In the genomic region with DNA sequence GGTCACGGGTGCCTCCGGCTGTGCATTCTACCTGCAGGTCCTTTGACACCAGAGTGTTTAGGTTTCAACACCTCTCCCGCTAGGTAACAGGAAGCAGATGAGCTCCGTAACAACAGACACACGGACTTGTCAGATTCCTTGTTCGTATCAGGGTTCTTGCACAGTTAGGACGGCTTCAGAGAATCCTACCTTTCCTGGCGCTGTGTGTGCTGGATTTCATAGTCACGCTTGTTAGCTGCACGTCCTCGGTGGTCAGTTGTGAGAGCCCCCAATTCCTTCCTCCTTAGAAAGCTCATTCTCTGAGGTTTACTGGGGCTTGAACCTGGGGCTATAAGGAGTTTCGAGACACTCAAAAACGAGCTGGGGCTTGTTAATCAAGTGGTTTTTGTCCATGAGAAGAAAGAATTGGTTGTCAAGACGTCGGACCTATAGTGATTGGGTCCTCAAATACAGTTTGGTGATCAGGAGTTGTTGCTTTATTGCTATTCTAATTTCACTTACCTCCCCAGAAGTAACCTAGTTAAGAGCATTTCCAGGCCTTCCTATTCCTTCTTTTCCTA, we compare ENCODE assay signal across 8 cellular contexts. TPM values are rescaled to one million over a fixed set of nuclear protein-coding genes. Genes with fewer than 3 reads are reported as not detected.
DNase-seq lines count a peak whose midpoint lies in the region; ATAC-seq and TF ChIP-seq lines count a peak whose summit lies in the region.

No MANE protein-coding gene starts in this region.

- peak overlapping the region; percentile 94 for H3K4me2 ChIP-seq in HCT116 (ENCODE audit: low read length)

- TF ChIP-seq POLR2A in HCT116 (IDR thresholded peaks at IDR 0.05; ENCODE audit: borderline replicate concordance, extremely low read depth, insufficient read depth, insufficient read length): no peak
- no peak for TF ChIP-seq POLR2A in GM18505 (IDR thresholded peaks at IDR 0.05; ENCODE audit: borderline replicate concordance, extremely low read depth, insufficient read depth, insufficient read length)

- H3K36me3 ChIP-seq in BE2C: no peaks in the 10 kb centered on the region
- H3K36me3 ChIP-seq in HCT116 (ENCODE audit: control insufficient read depth in 1 of 2, insufficient read depth in 2 of 2, low read length in 2 of 2): no peaks in the 10 kb centered on the region
- H3K36me3 ChIP-seq in iPS-20b (ENCODE audit: insufficient read depth, low read depth, low read length): peaks cover 17% of the 10 kb centered on the region

- H3K79me2 ChIP-seq in HCT116 (ENCODE audit: insufficient read depth, low read length): peaks cover 39% of the 10 kb centered on the region

- RAD21 ChIA-PET in HCT116 (lab: Charles Lee; ENCODE audit: low non-redundant PET in 1 of 2, low total read pairs in 2 of 2, uncharacterized antibody in 2 of 2, unreplicated experiment in 2 of 2): interaction anchor here (0.6 kb wide), 2 partner anchors 9 to 10 kb away, joined by 3 read pairs; no protein-coding TSS in a partner anchor

- no peaks in the 10 kb centered on the region for H3K9me3 Mint-ChIP-seq in activated T-helper 1 cell treated with anti-CD3 and anti-CD28 coated beads, Interleukin-12 subunit alpha, Interleukin-12 subunit beta, Interleukin-2, Interleukin-4 antibody, amounts not matched to agents 30 ng/mL and 10 ng/mL and 1 ng/mL, durations not matched to agents 14 hours and 24 hours and 36 hours
- peaks cover 2 to 8% of the 10 kb centered on the region in 2 donors for H3K9me3 Mint-ChIP-seq in stimulated activated naive B cell treated with anti-CD40 and anti-IgM and Interleukin-4, amounts not matched to agents 10 μg/mL and 1 μg/mL and 100 μg/mL, for 72 hours

- H4K20me1 ChIP-seq in HCT116 (ENCODE audit: insufficient read depth): no peaks in the 10 kb centered on the region

- POLR2A ChIA-PET in HCT116 (lab: Charles Lee): interaction anchor here (1.1 to 2.8 kb wide), 7 partner anchors 8 to 80 kb away, joined by 3 to 29 read pairs (median 7); partner anchors contain the start of genes ACP2 and PACSIN3

- peak overlapping the region; percentile 98 for H3K27ac Mint-ChIP-seq in activated T-helper 1 cell treated with anti-CD3 and anti-CD28 coated beads, Interleukin-12 subunit alpha, Interleukin-12 subunit beta, Interleukin-2, Interleukin-4 antibody, amounts not matched to agents 30 ng/mL and 10 ng/mL and 1 ng/mL, durations not matched to agents 14 hours and 24 hours and 36 hours
- peak overlapping the region; percentile 100 for H3K27ac Mint-ChIP-seq in stimulated activated naive B cell treated with anti-CD40 and anti-IgM and Interleukin-4, amounts not matched to agents 10 μg/mL and 1 μg/mL and 100 μg/mL, for 72 hours

- H2AFZ ChIP-seq in HCT116 (ENCODE audit: low read depth, low read length, poor library complexity, severe bottlenecking): no peak overlapping the region

- H3K36me3 Mint-ChIP-seq in activated T-helper 1 cell treated with anti-CD3 and anti-CD28 coated beads, Interleukin-12 subunit alpha, Interleukin-12 subunit beta, Interleukin-2, Interleukin-4 antibody, amounts not matched to agents 30 ng/mL and 10 ng/mL and 1 ng/mL, durations not matched to agents 14 hours and 24 hours and 36 hours (ENCODE audit: low read depth): peaks cover 35% of the 10 kb centered on the region
- H3K36me3 Mint-ChIP-seq in stimulated activated naive B cell treated with anti-CD40 and anti-IgM and Interleukin-4, amounts not matched to agents 10 μg/mL and 1 μg/mL and 100 μg/mL, for 72 hours: peaks cover 49 to 52% of the 10 kb centered on the region in 2 donors

- H3K27me3 ChIP-seq in BE2C (no peaks in the 10 kb centered on the region), HCT116 (ENCODE audit: insufficient read depth, low read length) (no peaks in the 10 kb centered on the region), iPS-20b (ENCODE audit: insufficient read depth, low read length) (no peaks in the 10 kb centered on the region)

- H3K27me3 Mint-ChIP-seq in activated T-helper 1 cell treated with anti-CD3 and anti-CD28 coated beads, Interleukin-12 subunit alpha, Interleukin-12 subunit beta, Interleukin-2, Interleukin-4 antibody, amounts not matched to agents 30 ng/mL and 10 ng/mL and 1 ng/mL, durations not matched to agents 14 hours and 24 hours and 36 hours (ENCODE audit: insufficient read depth): peaks cover 2% of the 10 kb centered on the region
- H3K27me3 Mint-ChIP-seq in stimulated activated naive B cell treated with anti-CD40 and anti-IgM and Interleukin-4, amounts not matched to agents 10 μg/mL and 1 μg/mL and 100 μg/mL, for 72 hours: no peaks in the 10 kb centered on the region

- H3K27ac ChIP-seq in HCT116 (ENCODE audit: low read depth, low read length) (peak overlapping the region; percentile 93), iPS-20b (ENCODE audit: low read length) (peak overlapping the region; percentile 89)

- TF ChIP-seq RAD21 in HCT116 (IDR thresholded peaks at IDR 0.05; ENCODE audit: low read depth): no peak

- TSS peak; percentile 75 for BruUV-seq in HCT116 (replicated peaks; lab: Mats Ljungman, UMichigan)

- peaks cover 53% of the 10 kb centered on the region for H3K4me1 Mint-ChIP-seq in activated T-helper 1 cell treated with anti-CD3 and anti-CD28 coated beads, Interleukin-12 subunit alpha, Interleukin-12 subunit beta, Interleukin-2, Interleukin-4 antibody, amounts not matched to agents 30 ng/mL and 10 ng/mL and 1 ng/mL, durations not matched to agents 14 hours and 24 hours and 36 hours (ENCODE audit: low read depth)
- peaks cover 30 to 57% of the 10 kb centered on the region in 2 donors for H3K4me1 Mint-ChIP-seq in stimulated activated naive B cell treated with anti-CD40 and anti-IgM and Interleukin-4, amounts not matched to agents 10 μg/mL and 1 μg/mL and 100 μg/mL, for 72 hours

- CTCF ChIA-PET in HCT116 (lab: Charles Lee): interaction anchor here (1.5 to 1.7 kb wide), 4 partner anchors 28 to 36 kb away, joined by 3 to 6 read pairs (median 4); partner anchors contain the start of gene ACP2

- intact Hi-C loops in HCT116 (cut with micrococcal nuclease): loop anchor here (5.0 kb wide), 1 partner anchor 38 kb away; the partner anchor contains the start of gene ARFGAP2
- intact Hi-C loops in activated T-helper 1 cell treated with anti-CD3 and anti-CD28 coated beads, Interleukin-12 subunit alpha, Interleukin-12 subunit beta, Interleukin-2, Interleukin-4 antibody, amounts not matched to agents 30 ng/mL and 10 ng/mL and 1 ng/mL, durations not matched to agents 14 hours and 24 hours and 36 hours (cut with micrococcal nuclease): loop anchor here (1.0 to 5.0 kb wide), 4 partner anchors 33 to 632 kb away; partner anchors contain the start of genes ACP2, ATG13, HARBI1 and MTCH2

- H3K9me3 ChIP-seq in BE2C (no peaks in the 10 kb centered on the region), HCT116 (ENCODE audit: control insufficient read depth in 1 of 2, insufficient read depth in 1 of 2, low read depth in 1 of 2, low read length in 2 of 2) (no peaks in the 10 kb centered on the region), iPS-20b (ENCODE audit: insufficient read depth, low read depth, low read length) (no peaks in the 10 kb centered on the region)

- H3K9ac ChIP-seq in HCT116 (ENCODE audit: low read length) (peak overlapping the region; percentile 90), iPS-20b (ENCODE audit: low read depth, low read length) (peak overlapping the region; percentile 96)

- DNase-seq in BE2C (no peak), HCT116 (ENCODE audit: low read depth, low spot score) (no peak), GM19238 (ENCODE audit: insufficient read length, low spot score) (no peak)
- no peak for DNase-seq in activated T-helper 1 cell treated with anti-CD3 and anti-CD28 coated beads, Interleukin-12 subunit alpha, Interleukin-12 subunit beta, Interleukin-2, Interleukin-4 antibody, amounts not matched to agents 30 ng/mL and 10 ng/mL and 1 ng/mL, durations not matched to agents 14 hours and 24 hours and 36 hours (ENCODE audit: low spot score)
- no peak for DNase-seq in stimulated activated naive B cell treated with anti-CD40 and anti-IgM and Interleukin-4, amounts not matched to agents 10 μg/mL and 1 μg/mL and 100 μg/mL, for 72 hours

- TF ChIP-seq CTCF in BE2C (IDR thresholded peaks at IDR 0.05; ENCODE audit: low read depth, low read length) (no peak), HCT116 (IDR thresholded peaks at IDR 0.05 in 2 of 3, conservative IDR thresholded peaks at IDR 0.05 in 1 of 3; ENCODE audit: borderline replicate concordance in 1 of 3, insufficient read depth in 1 of 3, low read depth in 2 of 3, low read length in 2 of 3) (no peak)

- H3K4me1 ChIP-seq in BE2C: no peaks in the 10 kb centered on the region
- H3K4me1 ChIP-seq in HCT116 (ENCODE audit: control insufficient read depth in 1 of 2, insufficient read depth in 2 of 2, low read length in 2 of 2): peaks cover 19 to 52% of the 10 kb centered on the region in 2 experiments
- peaks cover 10% of the 10 kb centered on the region for H3K4me1 ChIP-seq in iPS-20b (ENCODE audit: insufficient read depth, low read length)

- ATAC-seq in HCT116: no peak
- ATAC-seq in stimulated activated naive B cell treated with anti-CD40 and anti-IgM and Interleukin-4, amounts not matched to agents 10 μg/mL and 1 μg/mL and 100 μg/mL, for 72 hours (replicated peaks): no peak
- ATAC-seq in GM18505 (IDR thresholded peaks at IDR 0.05; ENCODE audit: unreplicated experiment): no peak
- ATAC-seq in GM18868 (IDR thresholded peaks at IDR 0.05; ENCODE audit: unreplicated experiment): no peak

- peak overlapping the region; percentile 96 for H3K4me3 Mint-ChIP-seq in activated T-helper 1 cell treated with anti-CD3 and anti-CD28 coated beads, Interleukin-12 subunit alpha, Interleukin-12 subunit beta, Interleukin-2, Interleukin-4 antibody, amounts not matched to agents 30 ng/mL and 10 ng/mL and 1 ng/mL, durations not matched to agents 14 hours and 24 hours and 36 hours
- peak overlapping the region; percentile 94 to 99 for H3K4me3 Mint-ChIP-seq in stimulated activated naive B cell treated with anti-CD40 and anti-IgM and Interleukin-4, amounts not matched to agents 10 μg/mL and 1 μg/mL and 100 μg/mL, for 72 hours

- H3K9me2 ChIP-seq in HCT116 (ENCODE audit: insufficient read depth): no peaks in the 10 kb centered on the region

- H3K4me3 ChIP-seq in BE2C (ENCODE audit: low read depth, low read length): peak overlapping the region; percentile 68
- H3K4me3 ChIP-seq in HCT116 (replicated peaks in 1 of 2; ENCODE audit: low read depth in 1 of 2, low read length in 2 of 2): peak overlapping the region; percentile 58 to 73
- H3K4me3 ChIP-seq in iPS-20b (ENCODE audit: low read length): peak overlapping the region; percentile 88

RNA-seq across cellular contexts. Expression of gene DDB2, which starts 0.7 kb away (rescaled TPM):
- polyA plus RNA-seq in BE2C (2012; ENCODE audit: insufficient read depth, insufficient read length, low read depth): 22.1 TPM
- total RNA-seq in HCT116 (2021; ENCODE audit: unreplicated experiment): 64.0 TPM
- polyA plus RNA-seq in HCT116 (2012): 83.8 and 91.5 TPM in 2 replicates
- total RNA-seq in activated T-helper 1 cell treated with anti-CD3 and anti-CD28 coated beads, Interleukin-12 subunit alpha, Interleukin-12 subunit beta, Interleukin-2, Interleukin-4 antibody, amounts not matched to agents 30 ng/mL and 10 ng/mL and 1 ng/mL, durations not matched to agents 14 hours and 24 hours and 36 hours: 134 and 142 TPM in 2 replicates

RNA-seq across cellular contexts. Expression of gene PACSIN3, which starts 29.2 kb away (rescaled TPM):
- polyA plus RNA-seq in BE2C (2012; ENCODE audit: insufficient read depth, insufficient read length, low read depth): 9.2 TPM
- 63.1 TPM for total RNA-seq in HCT116 (2021; ENCODE audit: unreplicated experiment)
- polyA plus RNA-seq in HCT116 (2012): 42.3 and 43.9 TPM in 2 replicates
- total RNA-seq in activated T-helper 1 cell treated with anti-CD3 and anti-CD28 coated beads, Interleukin-12 subunit alpha, Interleukin-12 subunit beta, Interleukin-2, Interleukin-4 antibody, amounts not matched to agents 30 ng/mL and 10 ng/mL and 1 ng/mL, durations not matched to agents 14 hours and 24 hours and 36 hours: 14.5 and 17.0 TPM in 2 replicates

RNA-seq across cellular contexts. Expression of gene ACP2, which starts 33.2 kb away (rescaled TPM):
- 25.2 TPM for polyA plus RNA-seq in BE2C (2012; ENCODE audit: insufficient read depth, insufficient read length, low read depth)
- total RNA-seq in HCT116 (2021; ENCODE audit: unreplicated experiment): 21.5 TPM
- 18.0 and 19.6 TPM in 2 replicates for polyA plus RNA-seq in HCT116 (2012)
- 31.8 and 33.8 TPM in 2 replicates for total RNA-seq in activated T-helper 1 cell treated with anti-CD3 and anti-CD28 coated beads, Interleukin-12 subunit alpha, Interleukin-12 subunit beta, Interleukin-2, Interleukin-4 antibody, amounts not matched to agents 30 ng/mL and 10 ng/mL and 1 ng/mL, durations not matched to agents 14 hours and 24 hours and 36 hours

RNA-seq across cellular contexts. Expression of gene ARFGAP2, which starts 38.8 kb away (rescaled TPM):
- polyA plus RNA-seq in BE2C (2012; ENCODE audit: insufficient read depth, insufficient read length, low read depth): 64.1 TPM
- 73.5 TPM for total RNA-seq in HCT116 (2021; ENCODE audit: unreplicated experiment)
- polyA plus RNA-seq in HCT116 (2012): 49.0 and 50.0 TPM in 2 replicates
- 111 and 116 TPM in 2 replicates for total RNA-seq in activated T-helper 1 cell treated with anti-CD3 and anti-CD28 coated beads, Interleukin-12 subunit alpha, Interleukin-12 subunit beta, Interleukin-2, Interleukin-4 antibody, amounts not matched to agents 30 ng/mL and 10 ng/mL and 1 ng/mL, durations not matched to agents 14 hours and 24 hours and 36 hours

RNA-seq across cellular contexts. Expression of gene NR1H3, which starts 42.4 kb away (rescaled TPM):
- polyA plus RNA-seq in BE2C (2012; ENCODE audit: insufficient read depth, insufficient read length, low read depth): 5.2 TPM
- 23.5 TPM for total RNA-seq in HCT116 (2021; ENCODE audit: unreplicated experiment)
- polyA plus RNA-seq in HCT116 (2012): 27.0 and 27.2 TPM in 2 replicates
- total RNA-seq in activated T-helper 1 cell treated with anti-CD3 and anti-CD28 coated beads, Interleukin-12 subunit alpha, Interleukin-12 subunit beta, Interleukin-2, Interleukin-4 antibody, amounts not matched to agents 30 ng/mL and 10 ng/mL and 1 ng/mL, durations not matched to agents 14 hours and 24 hours and 36 hours: 8.5 and 9.9 TPM in 2 replicates
